In the genomic region with DNA sequence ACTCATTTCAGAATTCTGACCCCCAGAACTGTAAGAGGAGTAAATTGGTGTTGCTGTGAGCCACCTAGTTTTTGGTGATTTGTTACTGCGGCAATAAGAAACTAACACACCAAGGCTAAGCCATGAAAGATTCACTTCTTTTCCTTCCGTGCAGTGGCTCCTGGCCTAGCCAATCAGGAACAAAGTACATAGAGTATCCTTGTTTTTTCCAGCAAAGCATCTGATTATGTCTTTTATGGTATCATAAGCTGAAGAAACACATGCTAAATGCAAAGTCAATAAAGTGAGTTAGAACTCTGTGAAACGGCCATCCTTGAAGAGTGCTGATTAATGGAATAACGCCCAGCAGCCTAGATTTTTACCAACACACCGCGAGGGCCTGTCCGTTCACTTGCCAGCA, we compare ENCODE assay signal across 19 cellular contexts. TPM values are rescaled to one million over a fixed set of nuclear protein-coding genes. Genes with fewer than 3 reads are reported as not detected.
DNase-seq lines count a peak whose midpoint lies in the region; ATAC-seq and TF ChIP-seq lines count a peak whose summit lies in the region.
"Had no signal": no experiment of that assay in that cellular context is flagged by ENCODE, and none has a peak within 500 bp of the region (broad histone marks: within the 10 kb centered on the region; RNA-seq: fewer than 3 reads in every experiment).

No MANE protein-coding gene starts in this region.

- DNase-seq in GM23338 (ENCODE audit: low spot score) (no peak), endodermal cell (no peak), mucosa of descending colon (no peak), erythroblast (lab: John Stamatoyannopoulos, UW) (no peak), midbrain (lab: John Stamatoyannopoulos, UW) (no peak), psoas muscle (no peak)
- no peak for DNase-seq in activated CD8-positive, alpha-beta memory T cell treated with anti-CD3 and anti-CD28 coated beads, Interleukin-2, amount 10 ng/mL, durations not matched to agents 7 days and 5 days
- DNase-seq: Caco-2; CD4-positive, CD25-positive, alpha-beta regulatory T cell; CD8-positive, alpha-beta T cell; DMS153; DND-41; GOT3; HCEC 1CT had no signal

- no peak for TF ChIP-seq POLR2A in erythroblast (IDR thresholded peaks at IDR 0.05; ENCODE audit: low read length)

- no peak overlapping the region for H3K4me3 ChIP-seq in GM23338
- no peak overlapping the region for H3K4me3 ChIP-seq in HUES64 (ENCODE audit: low read length)
- peak overlapping the region; percentile 59 for H3K4me3 ChIP-seq in endodermal cell (ENCODE audit: low read length)
- no peak overlapping the region for H3K4me3 ChIP-seq in mucosa of descending colon
- H3K4me3 ChIP-seq in psoas muscle = no peak overlapping the region
- H3K4me3 ChIP-seq: BLaER1 had no signal

- H2AFZ ChIP-seq in GM23338 = no peak overlapping the region

- H3K36me3 ChIP-seq in GM23338 (ENCODE audit: insufficient read depth) (no peaks in the 10 kb centered on the region), HUES64 (ENCODE audit: insufficient read depth, low read length) (no peaks in the 10 kb centered on the region), endodermal cell (ENCODE audit: control insufficient read depth, insufficient read depth, low read length) (peaks cover 41% of the 10 kb centered on the region), mucosa of descending colon (ENCODE audit: low read depth) (no peaks in the 10 kb centered on the region), psoas muscle (ENCODE audit: insufficient read depth in 1 of 2, low read depth in 1 of 2) (peaks cover 0 to 4% of the 10 kb centered on the region in 2 donors)

- H3K27me3 ChIP-seq in GM23338 (ENCODE audit: insufficient read depth) = no peaks in the 10 kb centered on the region
- H3K27me3 ChIP-seq in HUES64 (ENCODE audit: insufficient read depth, low read length) = no peaks in the 10 kb centered on the region
- H3K27me3 ChIP-seq in endodermal cell (ENCODE audit: control insufficient read depth, insufficient read depth, low read length, poor library complexity, severe bottlenecking) = no peaks in the 10 kb centered on the region
- H3K27me3 ChIP-seq in psoas muscle (ENCODE audit: insufficient read depth in 3 of 3, low read length in 2 of 3) = no peaks in the 10 kb centered on the region
- H3K27me3 ChIP-seq: BLaER1 had no signal

- peaks cover 64% of the 10 kb centered on the region for H3K4me1 Mint-ChIP-seq in GM23338
- H3K4me1 Mint-ChIP-seq in endodermal cell = peaks cover 56% of the 10 kb centered on the region
- no peaks in the 10 kb centered on the region for H3K4me1 Mint-ChIP-seq in activated CD8-positive, alpha-beta memory T cell treated with anti-CD3 and anti-CD28 coated beads, Interleukin-2, amount 10 ng/mL, durations not matched to agents 7 days and 5 days

- no peaks in the 10 kb centered on the region for H3K9me2 ChIP-seq in GM23338 (ENCODE audit: insufficient read depth)

- peaks cover 58% of the 10 kb centered on the region for H3K4me1 ChIP-seq in GM23338 (ENCODE audit: insufficient read depth)
- peaks cover 48% of the 10 kb centered on the region for H3K4me1 ChIP-seq in HUES64 (ENCODE audit: insufficient read depth, low read length)
- peaks cover 16% of the 10 kb centered on the region for H3K4me1 ChIP-seq in endodermal cell (ENCODE audit: control insufficient read depth, insufficient read depth, low read length)
- H3K4me1 ChIP-seq in mucosa of descending colon (ENCODE audit: low read depth) = peaks cover 6% of the 10 kb centered on the region
- no peaks in the 10 kb centered on the region for H3K4me1 ChIP-seq in psoas muscle
- H3K4me1 ChIP-seq: BLaER1, Caco-2 had no signal

- 93% methylated on average over 7 of the region's 7 CpGs for WGBS in HUES64
- WGBS in endodermal cell (ENCODE audit: insufficient coverage in 1 of 2, insufficient read length in 1 of 2), 2 experiments = 91 to 97% methylated on average over 7 of the region's 7 CpGs
- 88 to 97% (median 95%) methylated on average over 7 of the region's 7 CpGs for WGBS in psoas muscle, 3 donors

- H4K20me1 ChIP-seq in GM23338 (replicated peaks; ENCODE audit: insufficient read depth) = peaks cover 46% of the 10 kb centered on the region

- H3K36me3 Mint-ChIP-seq in GM23338 (ENCODE audit: low read depth) (no peaks in the 10 kb centered on the region), endodermal cell (ENCODE audit: low read depth) (peaks cover 13% of the 10 kb centered on the region)
- H3K36me3 Mint-ChIP-seq in activated CD8-positive, alpha-beta memory T cell treated with anti-CD3 and anti-CD28 coated beads, Interleukin-2, amount 10 ng/mL, durations not matched to agents 7 days and 5 days = no peaks in the 10 kb centered on the region
- H3K36me3 Mint-ChIP-seq: CD8-positive, alpha-beta T cell had no signal

- H3K27ac Mint-ChIP-seq in GM23338 (peak overlapping the region; percentile 21; the same call in 1 of the 2 replicates), endodermal cell (peak overlapping the region; percentile 81)
- no peak overlapping the region for H3K27ac Mint-ChIP-seq in activated CD8-positive, alpha-beta memory T cell treated with anti-CD3 and anti-CD28 coated beads, Interleukin-2, amount 10 ng/mL, durations not matched to agents 7 days and 5 days
- H3K27ac Mint-ChIP-seq: B cell; CD4-positive, CD25-positive, alpha-beta regulatory T cell; CD8-positive, alpha-beta T cell had no signal

- no peaks in the 10 kb centered on the region for H3F3A ChIP-seq in GM23338 (replicated peaks; ENCODE audit: low read depth)

- H3K9me3 ChIP-seq in HUES64 (ENCODE audit: insufficient read depth, low read depth, low read length) (no peaks in the 10 kb centered on the region), endodermal cell (ENCODE audit: control insufficient read depth, low read length) (no peaks in the 10 kb centered on the region), mucosa of descending colon (no peaks in the 10 kb centered on the region), psoas muscle (no peaks in the 10 kb centered on the region)
- H3K9me3 ChIP-seq: Caco-2 had no signal

- no peak overlapping the region for H3K9ac ChIP-seq in HUES64 (ENCODE audit: low read depth, low read length)
- H3K9ac ChIP-seq in endodermal cell (ENCODE audit: extremely low read depth, low read length, poor library complexity, severe bottlenecking) = peak overlapping the region; percentile 44
- H3K9ac ChIP-seq: BLaER1 had no signal

- H3K4me3 Mint-ChIP-seq in GM23338 (no peak overlapping the region), endodermal cell (peak overlapping the region; percentile 21)
- H3K4me3 Mint-ChIP-seq in activated CD8-positive, alpha-beta memory T cell treated with anti-CD3 and anti-CD28 coated beads, Interleukin-2, amount 10 ng/mL, durations not matched to agents 7 days and 5 days = no peak overlapping the region
- H3K4me3 Mint-ChIP-seq: B cell; CD4-positive, CD25-positive, alpha-beta regulatory T cell; CD8-positive, alpha-beta T cell had no signal

- H3K27ac ChIP-seq in GM23338 (ENCODE audit: low read depth) (peak overlapping the region; percentile 67; the same call in 1 of the 2 replicates), HUES64 (ENCODE audit: low read depth, low read length) (peak overlapping the region; percentile 47; the same call in 1 of the 2 replicates), endodermal cell (ENCODE audit: low read depth, low read length) (peak overlapping the region; percentile 27), psoas muscle (no peak overlapping the region)
- H3K27ac ChIP-seq: 22Rv1, BLaER1, C4-2B had no signal

- H3K79me2 ChIP-seq in GM23338 (replicated peaks; ENCODE audit: insufficient read depth) = peaks cover 100% of the 10 kb centered on the region

- intact Hi-C loops in mucosa of descending colon (cut with DNase I, micrococcal nuclease) (no loop called here), psoas muscle (cut with DNase I) (no loop called here)

- no peaks in the 10 kb centered on the region for H3K27me3 Mint-ChIP-seq in GM23338 (ENCODE audit: insufficient read depth, low read depth, poor library complexity)
- no peaks in the 10 kb centered on the region for H3K27me3 Mint-ChIP-seq in endodermal cell (ENCODE audit: insufficient read depth)
- peaks cover 4% of the 10 kb centered on the region for H3K27me3 Mint-ChIP-seq in activated CD8-positive, alpha-beta memory T cell treated with anti-CD3 and anti-CD28 coated beads, Interleukin-2, amount 10 ng/mL, durations not matched to agents 7 days and 5 days
- H3K27me3 Mint-ChIP-seq: B cell had no signal

- TF ChIP-seq CTCF in GM23338 (conservative IDR thresholded peaks at IDR 0.05; ENCODE audit: low read depth in 2 of 2) (no peak), endodermal cell (conservative IDR thresholded peaks at IDR 0.05) (no peak), mucosa of descending colon (IDR thresholded peaks at IDR 0.05) (no peak), psoas muscle (IDR thresholded peaks at IDR 0.05) (no peak)

- H3K9me3 Mint-ChIP-seq in GM23338 (no peaks in the 10 kb centered on the region), endodermal cell (no peaks in the 10 kb centered on the region)
- no peaks in the 10 kb centered on the region for H3K9me3 Mint-ChIP-seq in activated CD8-positive, alpha-beta memory T cell treated with anti-CD3 and anti-CD28 coated beads, Interleukin-2, amount 10 ng/mL, durations not matched to agents 7 days and 5 days (ENCODE audit: low read depth)
- H3K9me3 Mint-ChIP-seq: CD8-positive, alpha-beta T cell had no signal

- CTCF ChIA-PET in activated CD8-positive, alpha-beta memory T cell treated with anti-CD3 and anti-CD28 coated beads, Interleukin-2, amount 10 ng/mL, durations not matched to agents 7 days and 5 days (lab: Charles Lee) = no interaction called here

- H3K4me2 ChIP-seq in GM23338 = peak overlapping the region; percentile 61; the same call in 1 of the 2 replicates
- H3K4me2 ChIP-seq: BLaER1 had no signal

- no peak for ATAC-seq in GM23338
- ATAC-seq in mucosa of descending colon = peak; percentile 92
- ATAC-seq in activated CD8-positive, alpha-beta memory T cell treated with anti-CD3 and anti-CD28 coated beads, Interleukin-2, amount 10 ng/mL, durations not matched to agents 7 days and 5 days = no peak
- ATAC-seq in psoas muscle = no peak
- ATAC-seq: CD8-positive, alpha-beta T cell had no signal

RNA-seq across cellular contexts. Expression of gene RNF130, which starts 11.4 kb away (rescaled TPM):
- total RNA-seq in GM23338 (2014; rRNA removed; shearing (Covaris generic)) = 65.1 and 97.3 TPM in 2 replicates
- polyA plus RNA-seq in GM23338 (2016; fragmentation: Nextera tagmentation; extraction: Ambion mirVana) (55.1 and 60.1 TPM in 2 replicates), psoas muscle (10 to 100 TPM; 35.9 to 45.3 (median 37.2) TPM)
- polyA plus RNA-seq in HUES64 (2013, experiment 1 of 2) = 46.8 TPM
- polyA plus RNA-seq in HUES64 (2013, experiment 2 of 2) = 64.0 TPM
- total RNA-seq in endodermal cell (10 to 100 TPM; 64.7 to 74.4 TPM), mucosa of descending colon (10 to 100 TPM; 36.1 to 75.7 (median 56.1) TPM), psoas muscle (10 to 100 TPM; 34.1 to 41.1 (median 37.4) TPM)
- polyA plus RNA-seq in endodermal cell (2013, experiment 1 of 2) = 120 TPM
- 106 TPM for polyA plus RNA-seq in endodermal cell (2013, experiment 2 of 2)
- total RNA-seq in activated CD8-positive, alpha-beta memory T cell treated with anti-CD3 and anti-CD28 coated beads, Interleukin-2, amount 10 ng/mL, durations not matched to agents 7 days and 5 days = 1 to 10 TPM; 4.9 to 5.4 TPM

Comparison
In these comparisons a context has a peak if more than half of its experiments do, and no peak if none do; other contexts are left out.
1. RNA of gene RNF130, which starts 11.4 kb away (total RNA-seq): 65.1 to 97.3 TPM in GM23338, 64.7 to 74.4 TPM in endodermal cell, 36.1 to 75.7 TPM in mucosa of descending colon and 34.1 to 41.1 TPM in psoas muscle; 4.9 to 5.4 TPM in activated CD8-positive, alpha-beta memory T cell treated with anti-CD3 and anti-CD28 coated beads, Interleukin-2, amount 10 ng/mL, durations not matched to agents 7 days and 5 days; every median in the first group is over 4 times any median in the second.